ENCODE assay signal across 2 cellular contexts in the genomic region with DNA sequence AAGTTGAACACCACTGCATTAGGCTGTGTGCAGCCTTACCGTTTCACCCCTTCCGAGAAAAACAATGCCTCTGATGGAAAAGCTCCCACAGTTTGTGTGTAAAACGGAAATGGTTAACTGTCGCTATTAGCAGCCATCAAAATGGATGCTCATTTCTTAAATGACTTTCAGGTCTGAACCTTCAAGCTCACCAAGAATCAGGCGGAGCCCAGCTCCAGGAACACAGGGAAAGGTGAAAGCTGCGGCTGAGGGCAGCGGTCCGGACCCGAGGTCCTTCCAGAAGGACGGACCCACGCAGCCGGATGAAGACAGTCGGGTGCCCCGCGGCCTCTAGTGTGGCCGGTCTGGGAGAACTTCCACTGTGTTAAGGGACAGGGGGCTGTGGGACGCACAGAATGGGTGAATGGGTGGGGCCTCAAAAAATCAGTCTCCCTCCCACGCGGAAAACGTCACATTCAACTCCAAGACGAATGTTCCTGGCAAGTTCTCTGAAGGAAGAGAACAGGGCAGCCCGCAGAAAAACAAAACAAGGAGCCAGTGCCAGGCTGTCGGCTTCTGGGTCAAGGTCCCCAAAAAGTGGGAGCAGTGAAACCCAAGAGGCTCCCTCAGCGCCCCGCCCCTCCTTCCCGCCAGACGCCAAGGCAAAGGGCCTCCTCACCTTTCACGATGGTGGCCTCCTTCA.
TF ChIP-seq lines count a peak whose summit lies in the region.

No MANE protein-coding gene starts in this region.

TF ChIP-seq in liver, 16 proteins besides CTCF, POLR2A, EP300 and RAD21 (continued from another document):
- TF ChIP-seq RXRA (IDR thresholded peaks at IDR 0.05): peak in 1 of 2 donors; percentile 19
- no peak for TF ChIP-seq FOXA2 (IDR thresholded peaks at IDR 0.05)
- TF ChIP-seq YY1 (IDR thresholded peaks at IDR 0.05): no peak

TF ChIP-seq in HepG2, 621 proteins besides CTCF, POLR2A, EP300 and RAD21 (continued from another document):
- TF ChIP-seq ZNF883 (CRISPR knock-in tag; IDR thresholded peaks at IDR 0.05; ENCODE audit: not compliant biosample characterization) (no peak), SATB2 (CRISPR knock-in tag; IDR thresholded peaks at IDR 0.05) (no peak), TBL1XR1 (IDR thresholded peaks at IDR 0.05; ENCODE audit: borderline replicate concordance, low read length, partially characterized antibody) (no peak), SP2 (CRISPR knock-in tag; IDR thresholded peaks at IDR 0.05) (no peak), ZNF232 (CRISPR knock-in tag; IDR thresholded peaks at IDR 0.05; ENCODE audit: borderline replicate concordance) (no peak), ZNF75D (CRISPR knock-in tag; IDR thresholded peaks at IDR 0.05; ENCODE audit: borderline replicate concordance) (no peak), ZNF878 (CRISPR knock-in tag; IDR thresholded peaks at IDR 0.05) (no peak), ZNF343 (CRISPR knock-in tag; IDR thresholded peaks at IDR 0.05) (no peak), SMYD3 (CRISPR knock-in tag; IDR thresholded peaks at IDR 0.05) (no peak), SMARCE1 (IDR thresholded peaks at IDR 0.05; ENCODE audit: borderline replicate concordance) (no peak), TRIM22 (IDR thresholded peaks at IDR 0.05) (no peak), ZMYM2 (CRISPR knock-in tag; IDR thresholded peaks at IDR 0.05) (no peak), CEBPB (IDR thresholded peaks at IDR 0.05; ENCODE audit: borderline replicate concordance, low read depth, low read length) (no peak), ZNF629 (CRISPR knock-in tag; conservative IDR thresholded peaks at IDR 0.05) (no peak), ZBTB40 (IDR thresholded peaks at IDR 0.05) (no peak), ZBTB40 (CRISPR knock-in tag; IDR thresholded peaks at IDR 0.05) (no peak), ZNF225 (CRISPR knock-in tag; IDR thresholded peaks at IDR 0.05) (no peak), ZFP37 (CRISPR knock-in tag; IDR thresholded peaks at IDR 0.05; ENCODE audit: borderline replicate concordance) (no peak)
- TF ChIP-seq, protein P1, sequence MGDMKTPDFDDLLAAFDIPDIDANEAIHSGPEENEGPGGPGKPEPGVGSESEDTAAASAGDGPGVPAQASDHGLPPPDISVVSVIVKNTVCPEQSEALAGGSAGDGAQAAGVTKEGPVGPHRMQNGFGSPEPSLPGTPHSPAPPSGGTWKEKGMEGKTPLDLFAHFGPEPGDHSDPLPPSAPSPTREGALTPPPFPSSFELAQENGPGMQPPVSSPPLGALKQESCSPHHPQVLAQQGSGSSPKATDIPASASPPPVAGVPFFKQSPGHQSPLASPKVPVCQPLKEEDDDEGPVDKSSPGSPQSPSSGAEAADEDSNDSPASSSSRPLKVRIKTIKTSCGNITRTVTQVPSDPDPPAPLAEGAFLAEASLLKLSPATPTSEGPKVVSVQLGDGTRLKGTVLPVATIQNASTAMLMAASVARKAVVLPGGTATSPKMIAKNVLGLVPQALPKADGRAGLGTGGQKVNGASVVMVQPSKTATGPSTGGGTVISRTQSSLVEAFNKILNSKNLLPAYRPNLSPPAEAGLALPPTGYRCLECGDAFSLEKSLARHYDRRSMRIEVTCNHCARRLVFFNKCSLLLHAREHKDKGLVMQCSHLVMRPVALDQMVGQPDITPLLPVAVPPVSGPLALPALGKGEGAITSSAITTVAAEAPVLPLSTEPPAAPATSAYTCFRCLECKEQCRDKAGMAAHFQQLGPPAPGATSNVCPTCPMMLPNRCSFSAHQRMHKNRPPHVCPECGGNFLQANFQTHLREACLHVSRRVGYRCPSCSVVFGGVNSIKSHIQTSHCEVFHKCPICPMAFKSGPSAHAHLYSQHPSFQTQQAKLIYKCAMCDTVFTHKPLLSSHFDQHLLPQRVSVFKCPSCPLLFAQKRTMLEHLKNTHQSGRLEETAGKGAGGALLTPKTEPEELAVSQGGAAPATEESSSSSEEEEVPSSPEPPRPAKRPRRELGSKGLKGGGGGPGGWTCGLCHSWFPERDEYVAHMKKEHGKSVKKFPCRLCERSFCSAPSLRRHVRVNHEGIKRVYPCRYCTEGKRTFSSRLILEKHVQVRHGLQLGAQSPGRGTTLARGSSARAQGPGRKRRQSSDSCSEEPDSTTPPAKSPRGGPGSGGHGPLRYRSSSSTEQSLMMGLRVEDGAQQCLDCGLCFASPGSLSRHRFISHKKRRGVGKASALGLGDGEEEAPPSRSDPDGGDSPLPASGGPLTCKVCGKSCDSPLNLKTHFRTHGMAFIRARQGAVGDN (CRISPR knock-in tag; IDR thresholded peaks at IDR 0.05): no peak
